25 cellular contexts compared by ENCODE assay signal in genomic region chr4:182896421-182896820, GRCh38. TPM values are rescaled to one million over a fixed set of nuclear protein-coding genes. Genes with fewer than 3 reads are reported as not detected.
DNase-seq lines count a peak whose midpoint lies in the region; ATAC-seq, FAIRE-seq and TF ChIP-seq lines count a peak whose summit lies in the region.
"Had no signal": no experiment of that assay in that cellular context is flagged by ENCODE, and none has a peak within 500 bp of the region (broad histone marks: within the 10 kb centered on the region; RNA-seq: fewer than 3 reads in every experiment).

No MANE protein-coding gene starts in this region.

- TF ChIP-seq RAD21 in HepG2 (CRISPR knock-in tag; IDR thresholded peaks at IDR 0.05) = no peak

- CTCF ChIA-PET in WTC11 (lab: Charles Lee) (interaction anchor here (1.3 to 1.6 kb wide), 2 partner anchors 8 to 29 kb away, joined by 3 to 4 read pairs; no protein-coding TSS in a partner anchor), HepG2 (lab: Yijun Ruan, JAX; ENCODE audit: low intra/inter-chr PET ratio, low total read pairs) (no interaction called here)

- H3K9ac ChIP-seq in HepG2 (ENCODE audit: insufficient read depth, low read depth, low read length) = peak overlapping the region; percentile 53
- H3K9ac ChIP-seq: BLaER1 treated with 17β-estradiol and CSF1 and Interleukin-3, amounts not matched to agents 10 nM and 100 nM had no signal

- H3K27me3 ChIP-seq in HepG2 (ENCODE audit: control insufficient read depth in 1 of 2, insufficient read depth in 2 of 2, low read length in 2 of 2) (no peaks in the 10 kb centered on the region), psoas muscle (ENCODE audit: insufficient read depth in 3 of 3, low read length in 2 of 3) (no peaks in the 10 kb centered on the region)
- H3K27me3 ChIP-seq: BLaER1 treated with 17β-estradiol and CSF1 and Interleukin-3, amounts not matched to agents 10 nM and 100 nM; SJSA1 had no signal

- peaks cover 67% of the 10 kb centered on the region for H3K4me1 ChIP-seq in HepG2 (ENCODE audit: insufficient read depth, low read length)
- no peaks in the 10 kb centered on the region for H3K4me1 ChIP-seq in psoas muscle
- H3K4me1 ChIP-seq: SJSA1 had no signal

- H3K36me3 Mint-ChIP-seq in WTC11 (peaks cover 48% of the 10 kb centered on the region), osteocyte (ENCODE audit: unreplicated experiment) (peaks cover 46% of the 10 kb centered on the region)

- no peak for FAIRE-seq in HepG2 (lab: Jason Lieb, UNC)
- FAIRE-seq: A549, GM19239, H54, K562 had no signal

- H3K9me3 Mint-ChIP-seq in WTC11 = no peaks in the 10 kb centered on the region
- no peaks in the 10 kb centered on the region for H3K9me3 Mint-ChIP-seq in osteocyte (ENCODE audit: unreplicated experiment)
- H3K9me3 Mint-ChIP-seq: CD4-positive, alpha-beta memory T cell had no signal

- 93% methylated on average over 8 of the region's 8 CpGs for WGBS in HepG2 (ENCODE audit: low lambda C conversion rate)
- WGBS in psoas muscle, 3 donors = 86 to 96% (median 96%) methylated on average over 8 of the region's 8 CpGs

- in situ Hi-C loops in HepG2 (cut with HindIII; ENCODE audit: extremely low pct_ligation_motif_present, low pct_unique_long_range_greater_than_20kb) = no loop called here

- H2AFZ ChIP-seq in HepG2 (ENCODE audit: low read length) = no peak overlapping the region
- H2AFZ ChIP-seq: PC-9 had no signal

- POLR2A ChIA-PET in WTC11 (lab: Charles Lee) (no interaction called here), HepG2 (lab: Yijun Ruan, JAX) (interaction anchor here (1.1 to 5.6 kb wide), 4 partner anchors 8 to 20 kb away, joined by 3 to 69 read pairs (median 31); no protein-coding TSS in a partner anchor)

- H3K27me3 Mint-ChIP-seq in WTC11 (ENCODE audit: low read depth) (no peaks in the 10 kb centered on the region), osteocyte (ENCODE audit: unreplicated experiment) (no peaks in the 10 kb centered on the region)
- H3K27me3 Mint-ChIP-seq: CD4-positive, alpha-beta memory T cell had no signal

- no peaks in the 10 kb centered on the region for H3K9me3 ChIP-seq in HepG2 (ENCODE audit: low read length)
- no peaks in the 10 kb centered on the region for H3K9me3 ChIP-seq in psoas muscle
- H3K9me3 ChIP-seq: A549; BLaER1 treated with 17β-estradiol and CSF1 and Interleukin-3, amounts not matched to agents 10 nM and 100 nM; SJSA1 had no signal

- H3K4me3 Mint-ChIP-seq in WTC11 (no peak overlapping the region), osteocyte (ENCODE audit: unreplicated experiment) (no peak overlapping the region)
- H3K4me3 Mint-ChIP-seq: CD4-positive, alpha-beta memory T cell had no signal

- DNase-seq in DMS53 (lab: John Stamatoyannopoulos, UW) = peak; percentile 53
- DNase-seq in WTC11 (ENCODE audit: low spot score) = no peak
- DNase-seq in HepG2 (ENCODE audit: low spot score) = no peak
- peak; percentile 59 for DNase-seq in osteocyte (ENCODE audit: extremely low spot score, unreplicated experiment)
- no peak for DNase-seq in NCI-H446 (lab: John Stamatoyannopoulos, UW)
- no peak for DNase-seq in psoas muscle
- DNase-seq: AML-193; CD4-positive, alpha-beta memory T cell; COR-L47; DMS 273 treated with DMSO at 0.1 percent for 48 hours; Kasumi-1; NCI-H1105; NCI-H1436 treated with DMSO at 0.1 percent for 48 hours; NCI-H187 treated with DMSO at 0.1 percent for 48 hours; NCI-H446 treated with DMSO at 0.1 percent for 48 hours; NCI-H526 treated with DMSO at 0.1 percent for 48 hours; PC-9; Right ventricle myocardium superior had no signal

- no peaks in the 10 kb centered on the region for H4K20me1 ChIP-seq in HepG2 (ENCODE audit: insufficient read depth, low read length)

- TF ChIP-seq EP300 in HepG2 (IDR thresholded peaks at IDR 0.05; ENCODE audit: low read depth in 2 of 2, low read length in 2 of 2) = no peak
- TF ChIP-seq EP300 in HepG2 (CRISPR knock-in tag; IDR thresholded peaks at IDR 0.05; ENCODE audit: borderline replicate concordance) = no peak

- ATAC-seq in WTC11 (no peak), HepG2 (no peak), HG03565 (IDR thresholded peaks at IDR 0.05; ENCODE audit: unreplicated experiment) (no peak), psoas muscle (no peak)
- ATAC-seq: A549, K562 had no signal

- no peak for TF ChIP-seq POLR2A in HepG2 (IDR thresholded peaks at IDR 0.05; ENCODE audit: insufficient read depth in 1 of 2, low read depth in 2 of 2, low read length in 2 of 2)

- H3K27ac Mint-ChIP-seq in WTC11 (peak overlapping the region; percentile 60), osteocyte (ENCODE audit: unreplicated experiment) (no peak overlapping the region)

- peaks cover 14% of the 10 kb centered on the region for H3K79me2 ChIP-seq in HepG2 (ENCODE audit: insufficient read depth, low read length)

- TF ChIP-seq CTCF in WTC11 (IDR thresholded peaks at IDR 0.05) (no peak), HepG2 (CRISPR knock-in tag; IDR thresholded peaks at IDR 0.05) (no peak), osteocyte (IDR thresholded peaks at IDR 0.05) (no peak), psoas muscle (IDR thresholded peaks at IDR 0.05) (no peak)

- H3K36me3 ChIP-seq in HepG2 (replicated peaks in 1 of 2; ENCODE audit: control insufficient read depth in 1 of 2, insufficient read depth in 2 of 2, low read length in 2 of 2) = peaks cover 14 to 59% of the 10 kb centered on the region in 2 experiments
- peaks cover 0 to 79% of the 10 kb centered on the region in 2 donors for H3K36me3 ChIP-seq in psoas muscle (ENCODE audit: insufficient read depth in 1 of 2, low read depth in 1 of 2)

- H3K4me2 ChIP-seq in HepG2 (ENCODE audit: low read depth, low read length) = peak overlapping the region; percentile 43
- H3K4me2 ChIP-seq: A549; BLaER1 treated with 17β-estradiol and CSF1 and Interleukin-3, amounts not matched to agents 10 nM and 100 nM; PC-9 had no signal

- H3K27ac ChIP-seq in HepG2 (ENCODE audit: extremely low read length, insufficient read depth, low read length) (peak overlapping the region; percentile 93), psoas muscle (no peak overlapping the region)
- H3K27ac ChIP-seq: A549; BLaER1 treated with 17β-estradiol and CSF1 and Interleukin-3, amounts not matched to agents 10 nM and 100 nM; PC-9; SJSA1 had no signal

- 0 out of 2 replicates have a peak, but pooled peaks cover 4% of the 10 kb centered on the region for H3K4me1 Mint-ChIP-seq in WTC11
- H3K4me1 Mint-ChIP-seq in osteocyte (ENCODE audit: unreplicated experiment) = peaks cover 25% of the 10 kb centered on the region
- H3K4me1 Mint-ChIP-seq: CD4-positive, alpha-beta memory T cell had no signal

- intact Hi-C loops in HepG2 (cut with micrococcal nuclease; ENCODE audit: unreplicated experiment) = no loop called here
- intact Hi-C loops in psoas muscle (cut with DNase I) = no loop called here

- BruUV-seq in HepG2 (replicated peaks; lab: Mats Ljungman, UMichigan) = TSS peak; percentile 85

- no peak overlapping the region; a peak in 1 of 6 replicates for H3K4me3 ChIP-seq in HepG2 (replicated peaks in 1 of 3; ENCODE audit: insufficient read depth in 1 of 3, low read depth in 2 of 3, low read length in 3 of 3)
- H3K4me3 ChIP-seq in psoas muscle = no peak overlapping the region
- H3K4me3 ChIP-seq: A549; BLaER1 treated with 17β-estradiol and CSF1 and Interleukin-3, amounts not matched to agents 10 nM and 100 nM; K562; PC-9; SJSA1 had no signal

RNA-seq across cellular contexts. Expression of gene DCTD, which starts 20.8 kb away (rescaled TPM):
- total RNA-seq in WTC11 (2021) = 56.8 to 72.6 TPM (median 68.2 TPM) in 3 replicates
- 67.2 and 85.1 TPM in 2 replicates for total RNA-seq in HepG2 (2016; rRNA removed; fragmentation: Illumina TruSeq; extraction: Trizol)
- 93.2 and 97.9 TPM in 2 replicates for total RNA-seq in HepG2 (2016; cell fraction: cytosol; rRNA removed; fragmentation: Illumina TruSeq; extraction: Trizol; ENCODE audit: low read depth)
- total RNA-seq in HepG2 (2016; cell fraction: insoluble cytoplasmic fraction; rRNA removed; fragmentation: Illumina TruSeq; extraction: Trizol) = 65.6 and 88.0 TPM in 2 replicates
- 145 and 146 TPM in 2 replicates for total RNA-seq in HepG2 (2016; cell fraction: membrane; rRNA removed; fragmentation: Illumina TruSeq; extraction: Trizol)
- total RNA-seq in HepG2 (2016; cell fraction: nucleus; rRNA removed; fragmentation: Illumina TruSeq; extraction: Trizol) = 60.7 and 77.4 TPM in 2 replicates
- polyA plus RNA-seq in HepG2 (2011; rRNA removed) = 94.2 and 95.3 TPM in 2 replicates
- polyA plus RNA-seq in HepG2 (2011; cell fraction: cytosol; rRNA removed) = 90.5 and 102 TPM in 2 replicates
- polyA plus RNA-seq in HepG2 (2011; cell fraction: nucleus; rRNA removed) = 153 and 172 TPM in 2 replicates
- 117 and 124 TPM in 2 replicates for polyA plus RNA-seq in HepG2 (2012)
- 108 and 123 TPM in 2 replicates for polyA plus RNA-seq in HepG2 (2016; cell fraction: cytosol; fragmentation: Illumina TruSeq; extraction: Trizol; ENCODE audit: low read depth)
- polyA plus RNA-seq in HepG2 (2016; cell fraction: insoluble cytoplasmic fraction; fragmentation: Illumina TruSeq; extraction: Trizol; ENCODE audit: low read depth) = 93.0 and 99.9 TPM in 2 replicates
- polyA plus RNA-seq in HepG2 (2016; cell fraction: membrane; fragmentation: Illumina TruSeq; extraction: Trizol; ENCODE audit: low read depth) = 161 and 166 TPM in 2 replicates
- 128 and 143 TPM in 2 replicates for polyA plus RNA-seq in HepG2 (2016; cell fraction: nucleus; fragmentation: Illumina TruSeq; extraction: Trizol; ENCODE audit: insufficient read depth, low read depth)
- 48.3 and 75.7 TPM in 2 replicates for polyA minus RNA-seq in HepG2 (2011; rRNA and poly(A)+ RNA removed; ENCODE audit: low replicate concordance)
- polyA minus RNA-seq in HepG2 (2011; cell fraction: cytosol; rRNA and poly(A)+ RNA removed) = 40.4 and 40.8 TPM in 2 replicates
- polyA minus RNA-seq in HepG2 (2011; cell fraction: nucleus; rRNA and poly(A)+ RNA removed) = 85.5 and 94.6 TPM in 2 replicates
- 122 and 126 TPM in 2 replicates for total RNA-seq in osteocyte
- 10 to 100 TPM; 35.3 to 54.0 (median 47.0) TPM for total RNA-seq in psoas muscle
- polyA plus RNA-seq in psoas muscle = 10 to 100 TPM; 30.5 to 63.4 (median 56.9) TPM

Comparison
In these comparisons a context has a peak if more than half of its experiments do, and no peak if none do; other contexts are left out.
1. DNase-seq: peak in DMS53 (single experiment) and osteocyte (single experiment); none in WTC11 (single experiment), HepG2 (single experiment), NCI-H446 (0 of 2) and psoas muscle (0 of 2).